8 cellular contexts compared by ENCODE assay signal in genomic region chr15:75451202-75451673, GRCh38. TPM values are rescaled to one million over a fixed set of nuclear protein-coding genes. Genes with fewer than 3 reads are reported as not detected.
DNase-seq lines count a peak whose midpoint lies in the region; ATAC-seq and TF ChIP-seq lines count a peak whose summit lies in the region.

No MANE protein-coding gene starts in this region.

- no peak for TF ChIP-seq EP300 in suprapubic skin (IDR thresholded peaks at IDR 0.05)

- peak overlapping the region; percentile 97 for H3K4me3 Mint-ChIP-seq in T-helper 1 cell treated with Interleukin-12 subunit alpha and Interleukin-12 subunit beta and Interleukin-4 antibody, amounts not matched to agents 30 μg/mL and 1 μg/mL, for 36 hours

- DNase-seq in T-helper 1 cell, result no peak
- DNase-seq in kidney epithelial cell (ENCODE audit: low read depth), result no peak
- DNase-seq in suprapubic skin (ENCODE audit: low spot score in 2 of 2), result peak in 1 of 2 donors; percentile 89
- DNase-seq in cerebellar cortex (ENCODE audit: low spot score), result no peak

- H3K27ac ChIP-seq in adipose tissue (ENCODE audit: low read depth, low read length) (peak overlapping the region; percentile 99), suprapubic skin (peak overlapping the region; percentile 97)

- peak overlapping the region; percentile 99 for H3K27ac Mint-ChIP-seq in T-helper 1 cell treated with Interleukin-12 subunit alpha and Interleukin-12 subunit beta and Interleukin-4 antibody, amounts not matched to agents 30 μg/mL and 1 μg/mL, for 36 hours

- peaks cover 36% of the 10 kb centered on the region for H3K4me1 Mint-ChIP-seq in T-helper 1 cell treated with Interleukin-12 subunit alpha and Interleukin-12 subunit beta and Interleukin-4 antibody, amounts not matched to agents 30 μg/mL and 1 μg/mL, for 36 hours (ENCODE audit: low read depth)

- no peaks in the 10 kb centered on the region for H3K27me3 ChIP-seq in kidney epithelial cell (ENCODE audit: control insufficient read depth, insufficient read depth, low read length)
- H3K27me3 ChIP-seq in suprapubic skin, result no peaks in the 10 kb centered on the region

- H3K9me3 ChIP-seq in suprapubic skin, result no peaks in the 10 kb centered on the region

- 0 to 1% (median 0%) methylated on average over 34 to 40 of the region's 45 CpGs for WGBS in adipose tissue, 3 donors
- 3% methylated on average over 6 of the region's 45 CpGs for WGBS in suprapubic skin

- H3K4me1 ChIP-seq in suprapubic skin, result peaks cover 35% of the 10 kb centered on the region

- no peaks in the 10 kb centered on the region for H3K27me3 Mint-ChIP-seq in T-helper 1 cell treated with Interleukin-12 subunit alpha and Interleukin-12 subunit beta and Interleukin-4 antibody, amounts not matched to agents 30 μg/mL and 1 μg/mL, for 36 hours (ENCODE audit: low read depth)

- H3K36me3 Mint-ChIP-seq in T-helper 1 cell treated with Interleukin-12 subunit alpha and Interleukin-12 subunit beta and Interleukin-4 antibody, amounts not matched to agents 30 μg/mL and 1 μg/mL, for 36 hours (ENCODE audit: low read depth), result peaks cover 6% of the 10 kb centered on the region

- no peak for ATAC-seq in GM21723 (IDR thresholded peaks at IDR 0.05; ENCODE audit: unreplicated experiment)
- ATAC-seq in HG03280 (IDR thresholded peaks at IDR 0.05; ENCODE audit: unreplicated experiment), result no peak

- TF ChIP-seq POLR2A in suprapubic skin (IDR thresholded peaks at IDR 0.05), result peak in 1 of 2 donors; percentile 24

- H3K36me3 ChIP-seq in kidney epithelial cell (ENCODE audit: control insufficient read depth, insufficient read depth, low read length) (no peaks in the 10 kb centered on the region), suprapubic skin (peaks cover 8% of the 10 kb centered on the region)

- H3K4me3 ChIP-seq in kidney epithelial cell (ENCODE audit: low read depth, low read length), result peak overlapping the region; percentile 98
- H3K4me3 ChIP-seq in suprapubic skin, result peak overlapping the region; percentile 89

- TF ChIP-seq CTCF in kidney epithelial cell (IDR thresholded peaks at IDR 0.05; ENCODE audit: insufficient read depth, low read length, poor library complexity, severe bottlenecking), result no peak
- no peak for TF ChIP-seq CTCF in suprapubic skin (IDR thresholded peaks at IDR 0.05)

- no peaks in the 10 kb centered on the region for H3K9me3 Mint-ChIP-seq in T-helper 1 cell treated with Interleukin-12 subunit alpha and Interleukin-12 subunit beta and Interleukin-4 antibody, amounts not matched to agents 30 μg/mL and 1 μg/mL, for 36 hours

RNA-seq across cellular contexts. Expression of gene SIN3A, which starts 0.3 kb away (rescaled TPM):
- polyA plus RNA-seq in adipose tissue, result 10 to 100 TPM in 2 of 3 donors, 1 to 10 TPM in 1; 8.9 to 16.9 (median 16.9) TPM
- 16.5 and 27.2 TPM in 2 replicates for total RNA-seq in kidney epithelial cell
- total RNA-seq in suprapubic skin, result 10 to 100 TPM; 55.2 to 94.8 (median 66.0) TPM
